Comparison of ENCODE assay signal across 7 cellular contexts in genomic region chr12:123248129-123248528, GRCh38. TPM values are rescaled to one million over a fixed set of nuclear protein-coding genes. Genes with fewer than 3 reads are reported as not detected.
A peak's percentile ranks its signal among the peaks of the same experiment; 100 is the strongest.
DNase-seq lines count a peak whose midpoint lies in the region; ATAC-seq and TF ChIP-seq lines count a peak whose summit lies in the region.
"Not testable (repeated sequence)": the region's sequence is repeated elsewhere in the genome, so short reads cannot be mapped to it uniquely, and the experiment has no call there.

No MANE protein-coding gene starts in this region.

- not testable (repeated sequence) for H3K27ac ChIP-seq in CD4-positive, CD25-positive, alpha-beta regulatory T cell (ENCODE audit: insufficient read depth, low read length, poor library complexity, severe bottlenecking)

- not testable (repeated sequence) for TF ChIP-seq CTCF in glutamatergic neuron (IDR thresholded peaks at IDR 0.05; ENCODE audit: partially characterized antibody, unreplicated experiment); neural crest cell (conservative IDR thresholded peaks at IDR 0.05)

- H3K36me3 ChIP-seq in CD4-positive, CD25-positive, alpha-beta regulatory T cell (ENCODE audit: control insufficient read depth, insufficient read depth, low read length): peaks cover 14% of the 10 kb centered on the region

- POLR2A ChIA-PET in T-cell (lab: Charles Lee): interaction anchor here (0.5 to 0.7 kb wide), 3 partner anchors 16 to 1422 kb away, joined by 3 read pairs; partner anchors contain the start of gene TMED2 (in 1 of the 2)

- CTCF ChIA-PET in T-cell (lab: Charles Lee): interaction anchor here in 1 of 2 donors (0.6 to 1.4 kb wide), 3 partner anchors 10 to 54 kb away, joined by 3 to 6 read pairs (median 4); no protein-coding TSS in a partner anchor

- H3K27ac Mint-ChIP-seq in CD4-positive, CD25-positive, alpha-beta regulatory T cell: peak overlapping the region in 2 of 3 donors; percentile 31 to 85
- peak overlapping the region; percentile 22 to 43 for H3K27ac Mint-ChIP-seq in T-cell
- H3K27ac Mint-ChIP-seq in activated CD4-positive, alpha-beta T cell treated with anti-CD3 and anti-CD28 coated beads, Interleukin-2, amount 10 ng/mL, durations not matched to agents 24 days and 14 days: peak overlapping the region; percentile 23
- peak overlapping the region; percentile 9 for H3K27ac Mint-ChIP-seq in activated T-helper 1 cell treated with anti-CD3 and anti-CD28 coated beads, Interleukin-12 subunit alpha, Interleukin-12 subunit beta, Interleukin-2, Interleukin-4 antibody, amounts not matched to agents 30 ng/mL and 10 ng/mL and 1 ng/mL, durations not matched to agents 14 hours and 24 hours and 36 hours
- H3K27ac Mint-ChIP-seq in activated naive CD8-positive, alpha-beta T cell treated with anti-CD3 and anti-CD28 coated beads, Interleukin-2, amount 50 U/mL, for 24 hours: peak overlapping the region; percentile 52
- peak overlapping the region; percentile 70 for H3K27ac Mint-ChIP-seq in glutamatergic neuron (ENCODE audit: unreplicated experiment)
- H3K27ac Mint-ChIP-seq in neural crest cell (ENCODE audit: unreplicated experiment): not testable (repeated sequence)

- not testable (repeated sequence) for H3K4me3 ChIP-seq in CD4-positive, CD25-positive, alpha-beta regulatory T cell (ENCODE audit: low read depth, low read length)

- not testable (repeated sequence) for H3K27me3 Mint-ChIP-seq in CD4-positive, CD25-positive, alpha-beta regulatory T cell; T-cell; activated CD4-positive, alpha-beta T cell treated with anti-CD3 and anti-CD28 coated beads, Interleukin-2, amount 10 ng/mL, durations not matched to agents 24 days and 14 days; activated T-helper 1 cell treated with anti-CD3 and anti-CD28 coated beads, Interleukin-12 subunit alpha, Interleukin-12 subunit beta, Interleukin-2, Interleukin-4 antibody, amounts not matched to agents 30 ng/mL and 10 ng/mL and 1 ng/mL, durations not matched to agents 14 hours and 24 hours and 36 hours (ENCODE audit: insufficient read depth); activated naive CD8-positive, alpha-beta T cell treated with anti-CD3 and anti-CD28 coated beads, Interleukin-2, amount 50 U/mL, for 24 hours; glutamatergic neuron (ENCODE audit: unreplicated experiment); neural crest cell (ENCODE audit: low read depth)

- not testable (repeated sequence) for DNase-seq in CD4-positive, CD25-positive, alpha-beta regulatory T cell; T-cell; activated CD4-positive, alpha-beta T cell treated with anti-CD3 and anti-CD28 coated beads, Interleukin-2, amount 10 ng/mL, durations not matched to agents 24 days and 14 days; activated T-helper 1 cell treated with anti-CD3 and anti-CD28 coated beads, Interleukin-12 subunit alpha, Interleukin-12 subunit beta, Interleukin-2, Interleukin-4 antibody, amounts not matched to agents 30 ng/mL and 10 ng/mL and 1 ng/mL, durations not matched to agents 14 hours and 24 hours and 36 hours (ENCODE audit: low spot score); activated naive CD8-positive, alpha-beta T cell treated with anti-CD3 and anti-CD28 coated beads, Interleukin-2, amount 50 U/mL, for 24 hours; glutamatergic neuron; neural crest cell (ENCODE audit: low read depth, low spot score)

- not testable (repeated sequence) for H3K27me3 ChIP-seq in CD4-positive, CD25-positive, alpha-beta regulatory T cell (ENCODE audit: control insufficient read depth, insufficient read depth, low read length)

- not testable (repeated sequence) for H3K9me3 Mint-ChIP-seq in CD4-positive, CD25-positive, alpha-beta regulatory T cell; T-cell; activated CD4-positive, alpha-beta T cell treated with anti-CD3 and anti-CD28 coated beads, Interleukin-2, amount 10 ng/mL, durations not matched to agents 24 days and 14 days; activated T-helper 1 cell treated with anti-CD3 and anti-CD28 coated beads, Interleukin-12 subunit alpha, Interleukin-12 subunit beta, Interleukin-2, Interleukin-4 antibody, amounts not matched to agents 30 ng/mL and 10 ng/mL and 1 ng/mL, durations not matched to agents 14 hours and 24 hours and 36 hours; activated naive CD8-positive, alpha-beta T cell treated with anti-CD3 and anti-CD28 coated beads, Interleukin-2, amount 50 U/mL, for 24 hours; glutamatergic neuron (ENCODE audit: unreplicated experiment)
- peaks cover 14% of the 10 kb centered on the region for H3K9me3 Mint-ChIP-seq in neural crest cell

- peaks cover 22 to 75% (median 51%) of the 10 kb centered on the region in 4 donors for H3K4me1 Mint-ChIP-seq in CD4-positive, CD25-positive, alpha-beta regulatory T cell
- H3K4me1 Mint-ChIP-seq in T-cell: peaks cover 67 to 77% (median 71%) of the 10 kb centered on the region in 3 donors
- peaks cover 43% of the 10 kb centered on the region for H3K4me1 Mint-ChIP-seq in activated CD4-positive, alpha-beta T cell treated with anti-CD3 and anti-CD28 coated beads, Interleukin-2, amount 10 ng/mL, durations not matched to agents 24 days and 14 days
- peaks cover 31% of the 10 kb centered on the region for H3K4me1 Mint-ChIP-seq in activated T-helper 1 cell treated with anti-CD3 and anti-CD28 coated beads, Interleukin-12 subunit alpha, Interleukin-12 subunit beta, Interleukin-2, Interleukin-4 antibody, amounts not matched to agents 30 ng/mL and 10 ng/mL and 1 ng/mL, durations not matched to agents 14 hours and 24 hours and 36 hours (ENCODE audit: low read depth)
- peaks cover 60% of the 10 kb centered on the region for H3K4me1 Mint-ChIP-seq in activated naive CD8-positive, alpha-beta T cell treated with anti-CD3 and anti-CD28 coated beads, Interleukin-2, amount 50 U/mL, for 24 hours
- H3K4me1 Mint-ChIP-seq in glutamatergic neuron (ENCODE audit: low read depth, unreplicated experiment); neural crest cell: not testable (repeated sequence)

- H3K4me1 ChIP-seq in CD4-positive, CD25-positive, alpha-beta regulatory T cell (ENCODE audit: control insufficient read depth, insufficient read depth, low read length, poor library complexity, severe bottlenecking): not testable (repeated sequence)

- H3K9me3 ChIP-seq in CD4-positive, CD25-positive, alpha-beta regulatory T cell (ENCODE audit: control insufficient read depth in 2 of 2, low read length in 2 of 2): not testable (repeated sequence)

- intact Hi-C loops in activated CD4-positive, alpha-beta T cell treated with anti-CD3 and anti-CD28 coated beads, Interleukin-2, amount 10 ng/mL, durations not matched to agents 24 days and 14 days (cut with micrococcal nuclease); activated T-helper 1 cell treated with anti-CD3 and anti-CD28 coated beads, Interleukin-12 subunit alpha, Interleukin-12 subunit beta, Interleukin-2, Interleukin-4 antibody, amounts not matched to agents 30 ng/mL and 10 ng/mL and 1 ng/mL, durations not matched to agents 14 hours and 24 hours and 36 hours (cut with micrococcal nuclease): not testable (repeated sequence)

- H3K36me3 Mint-ChIP-seq in CD4-positive, CD25-positive, alpha-beta regulatory T cell: peaks cover 32% of the 10 kb centered on the region
- H3K36me3 Mint-ChIP-seq in T-cell (peaks cover 21% of the 10 kb centered on the region), glutamatergic neuron (ENCODE audit: unreplicated experiment) (peaks cover 36% of the 10 kb centered on the region), neural crest cell (ENCODE audit: low read depth) (peaks cover 36% of the 10 kb centered on the region)
- peaks cover 40% of the 10 kb centered on the region for H3K36me3 Mint-ChIP-seq in activated CD4-positive, alpha-beta T cell treated with anti-CD3 and anti-CD28 coated beads, Interleukin-2, amount 10 ng/mL, durations not matched to agents 24 days and 14 days (ENCODE audit: low read depth)
- H3K36me3 Mint-ChIP-seq in activated T-helper 1 cell treated with anti-CD3 and anti-CD28 coated beads, Interleukin-12 subunit alpha, Interleukin-12 subunit beta, Interleukin-2, Interleukin-4 antibody, amounts not matched to agents 30 ng/mL and 10 ng/mL and 1 ng/mL, durations not matched to agents 14 hours and 24 hours and 36 hours (ENCODE audit: low read depth): peaks cover 29% of the 10 kb centered on the region
- peaks cover 33% of the 10 kb centered on the region for H3K36me3 Mint-ChIP-seq in activated naive CD8-positive, alpha-beta T cell treated with anti-CD3 and anti-CD28 coated beads, Interleukin-2, amount 50 U/mL, for 24 hours (ENCODE audit: low read depth)

- peak overlapping the region; percentile 2 to 50 (median 39) for H3K4me3 Mint-ChIP-seq in CD4-positive, CD25-positive, alpha-beta regulatory T cell
- H3K4me3 Mint-ChIP-seq in T-cell: peak overlapping the region in 1 of 3 donors; percentile 47
- H3K4me3 Mint-ChIP-seq in activated CD4-positive, alpha-beta T cell treated with anti-CD3 and anti-CD28 coated beads, Interleukin-2, amount 10 ng/mL, durations not matched to agents 24 days and 14 days; activated T-helper 1 cell treated with anti-CD3 and anti-CD28 coated beads, Interleukin-12 subunit alpha, Interleukin-12 subunit beta, Interleukin-2, Interleukin-4 antibody, amounts not matched to agents 30 ng/mL and 10 ng/mL and 1 ng/mL, durations not matched to agents 14 hours and 24 hours and 36 hours; activated naive CD8-positive, alpha-beta T cell treated with anti-CD3 and anti-CD28 coated beads, Interleukin-2, amount 50 U/mL, for 24 hours; glutamatergic neuron (ENCODE audit: unreplicated experiment): not testable (repeated sequence)
- peak overlapping the region; percentile 4 for H3K4me3 Mint-ChIP-seq in neural crest cell

- ATAC-seq in CD4-positive, CD25-positive, alpha-beta regulatory T cell (ENCODE audit: low read depth in 2 of 2); T-cell (replicated peaks in 1 of 4); activated naive CD8-positive, alpha-beta T cell treated with anti-CD3 and anti-CD28 coated beads, Interleukin-2, amount 50 U/mL, for 24 hours: not testable (repeated sequence)

RNA-seq across cellular contexts. Expression of gene MTRFR, which starts 14.9 kb away (rescaled TPM):
- total RNA-seq in CD4-positive, CD25-positive, alpha-beta regulatory T cell: 31.0 TPM
- polyA plus RNA-seq in CD4-positive, CD25-positive, alpha-beta regulatory T cell: 10 to 100 TPM; 32.8 to 46.4 (median 44.2) TPM
- total RNA-seq in T-cell (10 to 100 TPM; 33.7 to 49.7 (median 42.4) TPM), glutamatergic neuron (ENCODE audit: unreplicated experiment) (11.1 TPM), neural crest cell (18.8 and 19.0 TPM in 2 replicates)
- 30.3 and 30.5 TPM in 2 replicates for total RNA-seq in activated CD4-positive, alpha-beta T cell treated with anti-CD3 and anti-CD28 coated beads, Interleukin-2, amount 10 ng/mL, durations not matched to agents 24 days and 14 days
- 32.6 and 34.2 TPM in 2 replicates for total RNA-seq in activated T-helper 1 cell treated with anti-CD3 and anti-CD28 coated beads, Interleukin-12 subunit alpha, Interleukin-12 subunit beta, Interleukin-2, Interleukin-4 antibody, amounts not matched to agents 30 ng/mL and 10 ng/mL and 1 ng/mL, durations not matched to agents 14 hours and 24 hours and 36 hours

RNA-seq across cellular contexts. Expression of gene MPHOSPH9, which starts 15.2 kb away (rescaled TPM):
- 83.5 TPM for total RNA-seq in CD4-positive, CD25-positive, alpha-beta regulatory T cell
- 10 to 100 TPM; 30.9 to 50.6 (median 41.0) TPM for polyA plus RNA-seq in CD4-positive, CD25-positive, alpha-beta regulatory T cell
- 100 to 1,000 TPM in 1 of 5 donors, 10 to 100 TPM in 4; 48.5 to 105 (median 56.3) TPM for total RNA-seq in T-cell
- total RNA-seq in activated CD4-positive, alpha-beta T cell treated with anti-CD3 and anti-CD28 coated beads, Interleukin-2, amount 10 ng/mL, durations not matched to agents 24 days and 14 days: 87.1 and 90.3 TPM in 2 replicates
- 87.3 and 89.9 TPM in 2 replicates for total RNA-seq in activated T-helper 1 cell treated with anti-CD3 and anti-CD28 coated beads, Interleukin-12 subunit alpha, Interleukin-12 subunit beta, Interleukin-2, Interleukin-4 antibody, amounts not matched to agents 30 ng/mL and 10 ng/mL and 1 ng/mL, durations not matched to agents 14 hours and 24 hours and 36 hours
- total RNA-seq in glutamatergic neuron (ENCODE audit: unreplicated experiment): 38.4 TPM
- 79.8 and 95.4 TPM in 2 replicates for total RNA-seq in neural crest cell

RNA-seq across cellular contexts. Expression of gene CDK2AP1, which starts 23.5 kb away (rescaled TPM):
- total RNA-seq in CD4-positive, CD25-positive, alpha-beta regulatory T cell: 9.2 TPM
- polyA plus RNA-seq in CD4-positive, CD25-positive, alpha-beta regulatory T cell: 1 to 10 TPM; 1.0 to 6.5 (median 3.2) TPM
- total RNA-seq in T-cell (10 to 100 TPM in 1 of 5 donors, 1 to 10 TPM in 4; 3.5 to 10.8 (median 8.5) TPM), glutamatergic neuron (ENCODE audit: unreplicated experiment) (135 TPM), neural crest cell (223 and 234 TPM in 2 replicates)
- total RNA-seq in activated CD4-positive, alpha-beta T cell treated with anti-CD3 and anti-CD28 coated beads, Interleukin-2, amount 10 ng/mL, durations not matched to agents 24 days and 14 days: 78.0 and 80.5 TPM in 2 replicates
- total RNA-seq in activated T-helper 1 cell treated with anti-CD3 and anti-CD28 coated beads, Interleukin-12 subunit alpha, Interleukin-12 subunit beta, Interleukin-2, Interleukin-4 antibody, amounts not matched to agents 30 ng/mL and 10 ng/mL and 1 ng/mL, durations not matched to agents 14 hours and 24 hours and 36 hours: 70.8 and 72.5 TPM in 2 replicates
